1 cellular context compared by ENCODE assay signal in genomic region chr2:230942920-230943896, GRCh38.
TF ChIP-seq lines count a peak whose summit lies in the region.

No MANE protein-coding gene starts in this region.

TF ChIP-seq in K562, 482 proteins besides CTCF, POLR2A, EP300 and RAD21 (continued from another document):
- TF ChIP-seq CCNT2 (IDR thresholded peaks at IDR 0.05; ENCODE audit: borderline replicate concordance, extremely low read depth, insufficient read length, low read depth, low read length), result no peak
- TF ChIP-seq CHD2 (IDR thresholded peaks at IDR 0.05; ENCODE audit: low read depth, low read length), result peak; percentile 25; the same call in 1 of the 2 replicates
- no peak for TF ChIP-seq STAT5B (CRISPR knock-in tag; IDR thresholded peaks at IDR 0.05)
